16 cellular contexts compared by ENCODE assay signal in the genomic region with DNA sequence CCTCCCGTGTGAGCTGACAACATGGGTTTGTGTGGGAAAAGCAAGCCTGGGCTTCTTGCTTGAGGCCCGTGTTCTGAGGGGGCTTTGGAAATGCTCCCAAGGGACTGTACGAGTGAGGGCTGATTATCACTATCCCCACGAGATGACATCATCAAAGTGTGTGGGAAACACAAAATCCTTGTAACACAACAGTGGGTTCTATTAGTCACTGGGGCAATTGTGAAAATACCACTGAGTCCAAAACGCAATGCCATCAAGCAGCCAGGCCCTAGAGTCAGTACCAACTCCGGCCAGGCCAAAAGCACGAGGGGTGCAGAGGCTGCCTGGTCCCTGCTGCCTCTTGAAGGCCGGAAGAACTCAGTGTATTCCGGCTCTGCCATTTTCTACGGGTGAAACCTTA. TPM values are rescaled to one million over a fixed set of nuclear protein-coding genes. Genes with fewer than 3 reads are reported as not detected.
DNase-seq lines count a peak whose midpoint lies in the region; ATAC-seq, FAIRE-seq and TF ChIP-seq lines count a peak whose summit lies in the region.
"Had no signal": no experiment of that assay in that cellular context is flagged by ENCODE, and none has a peak within 500 bp of the region (broad histone marks: within the 10 kb centered on the region; RNA-seq: fewer than 3 reads in every experiment).

No MANE protein-coding gene starts in this region.

- no peak overlapping the region for H2AFZ ChIP-seq in IMR-90 (replicated peaks; ENCODE audit: low read length, poor library complexity)

- no peak for TF ChIP-seq RAD21 in IMR-90 (IDR thresholded peaks at IDR 0.05; ENCODE audit: low read length)

- dilution Hi-C loops in IMR-90 (cut with HindIII; ENCODE audit: low sequenced_read_pairs, unreplicated experiment): no loop called here

- no peak for TF ChIP-seq POLR2A in IMR-90 (IDR thresholded peaks at IDR 0.05; ENCODE audit: low read depth, low read length)
- no peak for TF ChIP-seq POLR2A in body of pancreas (IDR thresholded peaks at IDR 0.05)
- no peak for TF ChIP-seq POLR2A in GM12892 (IDR thresholded peaks at IDR 0.05; ENCODE audit: low read depth, low read length)
- no peak for TF ChIP-seq POLR2A in GM12891 (IDR thresholded peaks at IDR 0.05; ENCODE audit: low read depth, low read length)

- H3K27me3 ChIP-seq in A673 (replicated peaks; ENCODE audit: insufficient read depth, low read depth, low read length, poor library complexity) (no peaks in the 10 kb centered on the region), IMR-90 (ENCODE audit: control insufficient read depth, insufficient read depth, low read length) (no peaks in the 10 kb centered on the region), mucosa of rectum (ENCODE audit: control insufficient read depth in 2 of 2, insufficient read depth in 2 of 2, low read length in 2 of 2) (no peaks in the 10 kb centered on the region), body of pancreas (no peaks in the 10 kb centered on the region)

- H4K91ac ChIP-seq in IMR-90 (ENCODE audit: insufficient read depth, low read depth, low read length): peak overlapping the region; percentile 49

- H3K9ac ChIP-seq in IMR-90 (ENCODE audit: low read depth, low read length): 0 out of 2 replicates have a peak overlapping the region, but pooled peaks have one; percentile 12
- H3K9ac ChIP-seq in mucosa of rectum (ENCODE audit: low read depth in 1 of 2, low read length in 2 of 2): peak overlapping the region in 1 of 2 donors; percentile 8

- H2BK120ac ChIP-seq in IMR-90 (ENCODE audit: low read depth, low read length): peak overlapping the region; percentile 61

- H3K4me2 ChIP-seq in IMR-90 (ENCODE audit: low read depth, low read length): peak overlapping the region; percentile 33

- ATAC-seq in IMR-90 (ENCODE audit: low read depth) (peak; percentile 57), body of pancreas (no peak), HG02885 (IDR thresholded peaks at IDR 0.05; ENCODE audit: poor library complexity, unreplicated experiment) (no peak)
- ATAC-seq: stimulated activated naive B cell treated with anti-CD40 and anti-IgM and Interleukin-4, amounts not matched to agents 10 μg/mL and 1 μg/mL and 100 μg/mL, for 72 hours had no signal

- CTCF ChIA-PET in A673 (lab: Charles Lee): no interaction called here
- CTCF ChIA-PET in IMR-90 (lab: Yijun Ruan, JAX): no interaction called here

- peak overlapping the region; percentile 45; the same call in 1 of the 2 replicates for H4K5ac ChIP-seq in IMR-90 (ENCODE audit: low read depth, low read length)

- peak overlapping the region; percentile 65 for H3K23ac ChIP-seq in IMR-90 (ENCODE audit: low read depth, low read length)

- peak overlapping the region; percentile 55 for H2AK9ac ChIP-seq in IMR-90 (replicated peaks; ENCODE audit: low read depth, low read length, poor library complexity)

- peak overlapping the region; percentile 73; the same call in 1 of the 2 replicates for H2BK20ac ChIP-seq in IMR-90 (ENCODE audit: low read depth, low read length)

- H3K4me1 ChIP-seq in A673 (ENCODE audit: insufficient read depth, low read length, poor library complexity, severe bottlenecking) (peaks cover 12% of the 10 kb centered on the region), IMR-90 (ENCODE audit: control insufficient read depth, insufficient read depth, low read length) (peaks cover 43% of the 10 kb centered on the region), mucosa of rectum (ENCODE audit: control insufficient read depth in 2 of 2, insufficient read depth in 2 of 2, low read length in 2 of 2) (peaks cover 11 to 13% of the 10 kb centered on the region in 2 donors), body of pancreas (no peaks in the 10 kb centered on the region)
- H3K4me1 ChIP-seq: prostate gland had no signal

- H2BK5ac ChIP-seq in IMR-90 (ENCODE audit: low read depth, low read length, poor library complexity, severe bottlenecking): peak overlapping the region; percentile 63

- H3K27ac ChIP-seq in A673 (ENCODE audit: low read depth, low read length, poor library complexity, severe bottlenecking) (peak overlapping the region; percentile 9), IMR-90 (ENCODE audit: insufficient read depth, low read length) (peak overlapping the region; percentile 83), mucosa of rectum (ENCODE audit: low read depth in 2 of 2, low read length in 2 of 2) (peak overlapping the region; percentile 34 to 38), body of pancreas (no peak overlapping the region)
- H3K27ac ChIP-seq: prostate gland had no signal

- intact Hi-C loops in A673 (cut with micrococcal nuclease; ENCODE audit: unreplicated experiment): no loop called here
- intact Hi-C loops in IMR-90 (cut with micrococcal nuclease): no loop called here
- intact Hi-C loops in body of pancreas (cut with DNase I): no loop called here

- peaks cover 42 to 93% of the 10 kb centered on the region in 2 experiments for H3K79me1 ChIP-seq in IMR-90 (ENCODE audit: low read depth in 1 of 2, low read length in 2 of 2)

- WGBS in IMR-90 (ENCODE audit: extremely low coverage in 2 of 2, insufficient read length in 1 of 2), 2 experiments: 85% methylated on average over 5 of the region's 10 CpGs; no CpG with 5 or more reads in 1 of the 2 experiments
- WGBS in body of pancreas, 2 donors: 68 to 74% methylated on average over 6 to 10 of the region's 10 CpGs

- FAIRE-seq in GM12892 (lab: Jason Lieb, UNC) (no peak), GM12891 (lab: Jason Lieb, UNC) (no peak)

- no TSS peak for BruUV-seq in A673 (replicated peaks; lab: Mats Ljungman, UMichigan)
- no TSS peak for BruUV-seq in IMR-90 (replicated peaks; lab: Mats Ljungman, UMichigan)

- 0 out of 2 replicates have a peak overlapping the region, but pooled peaks have one; percentile 59 for H3K56ac ChIP-seq in IMR-90 (ENCODE audit: extremely low read depth, insufficient read depth, low read length)

- H2BK15ac ChIP-seq in IMR-90 (ENCODE audit: low read depth, low read length): peak overlapping the region; percentile 74; the same call in 1 of the 3 replicates

- TF ChIP-seq CTCF in A673 (conservative IDR thresholded peaks at IDR 0.05; ENCODE audit: low read depth, low read length) (no peak), IMR-90 (conservative IDR thresholded peaks at IDR 0.05; ENCODE audit: low read depth, low read length) (no peak), choroid plexus epithelial cell (conservative IDR thresholded peaks at IDR 0.05; ENCODE audit: low read depth, low read length) (no peak), body of pancreas (IDR thresholded peaks at IDR 0.05) (no peak)

- peak overlapping the region; percentile 30; the same call in 1 of the 2 replicates for H3K18ac ChIP-seq in IMR-90 (ENCODE audit: low read depth, low read length)

- no peak overlapping the region for H3K4me3 ChIP-seq in A673 (ENCODE audit: low read depth, low read length, poor library complexity, severe bottlenecking)
- H3K4me3 ChIP-seq in IMR-90 (ENCODE audit: insufficient read depth, low read depth, low read length): no peak overlapping the region
- H3K4me3 ChIP-seq in choroid plexus epithelial cell (ENCODE audit: low read depth, low read length): no peak overlapping the region
- H3K4me3 ChIP-seq in mucosa of rectum (ENCODE audit: low read length in 2 of 2): no peak overlapping the region
- H3K4me3 ChIP-seq in body of pancreas: no peak overlapping the region
- H3K4me3 ChIP-seq: prostate gland had no signal

- no peak for DNase-seq in A673 (ENCODE audit: low spot score)
- peak; percentile 82 for DNase-seq in IMR-90
- peak; percentile 51 for DNase-seq in choroid plexus epithelial cell (ENCODE audit: low read depth)
- DNase-seq in body of pancreas: no peak
- DNase-seq in GM12892 (ENCODE audit: insufficient read length): no peak
- DNase-seq in GM12891 (ENCODE audit: insufficient read length, low spot score): no peak
- DNase-seq: amniotic stem cell; effector memory CD4-positive, alpha-beta T cell; H7; NCI-H1417 treated with DMSO at 0.1 percent for 48 hours; NCI-H69; stimulated activated CD4-positive, alpha-beta T cell treated with anti-CD3 and anti-CD28 coated beads, Interleukin-4, amount 100 ng/mL, for 1 hour; stimulated activated naive B cell treated with anti-CD40 and anti-IgM and Interleukin-4, amounts not matched to agents 10 μg/mL and 1 μg/mL and 100 μg/mL, for 72 hours had no signal

- peak overlapping the region; percentile 84 for H3K4ac ChIP-seq in IMR-90 (ENCODE audit: low read depth, low read length)

- peak overlapping the region in 1 of 2 experiments; percentile 72; a peak in 3 of 4 replicates for H4K8ac ChIP-seq in IMR-90 (ENCODE audit: low read depth in 2 of 2, low read length in 2 of 2)

- H2AK5ac ChIP-seq in IMR-90 (ENCODE audit: low read depth, low read length): peak overlapping the region; percentile 77

- in situ Hi-C loops in IMR-90 (cut with MboI; ENCODE audit: low sequenced_read_pairs): no loop called here

- H3K36me3 ChIP-seq in A673 (ENCODE audit: insufficient read depth, low read length, poor library complexity, severe bottlenecking) (peaks cover 21% of the 10 kb centered on the region), IMR-90 (ENCODE audit: control insufficient read depth, insufficient read depth, low read length) (peaks cover 30% of the 10 kb centered on the region), mucosa of rectum (ENCODE audit: control insufficient read depth in 2 of 2, insufficient read depth in 2 of 2, low read length in 2 of 2) (peaks cover 22 to 29% of the 10 kb centered on the region in 2 donors), body of pancreas (replicated peaks in 1 of 2; ENCODE audit: insufficient read depth in 1 of 2, low read depth in 2 of 2) (peaks cover 0 to 6% of the 10 kb centered on the region in 2 donors)

- no peaks in the 10 kb centered on the region for H3K9me3 ChIP-seq in A673 (ENCODE audit: low read depth, low read length, poor library complexity, severe bottlenecking)
- no peaks in the 10 kb centered on the region for H3K9me3 ChIP-seq in IMR-90 (ENCODE audit: control insufficient read depth, insufficient read depth, low read length)
- no peaks in the 10 kb centered on the region for H3K9me3 ChIP-seq in mucosa of rectum (ENCODE audit: control insufficient read depth in 2 of 2, low read length in 2 of 2)
- H3K9me3 ChIP-seq in body of pancreas: no peaks in the 10 kb centered on the region
- H3K9me3 ChIP-seq: prostate gland had no signal

- H4K20me1 ChIP-seq in IMR-90 (ENCODE audit: insufficient read depth, low read length): peaks cover 47% of the 10 kb centered on the region

- POLR2A ChIA-PET in A673 (lab: Charles Lee; ENCODE audit: low non-redundant PET): no interaction called here
- POLR2A ChIA-PET in IMR-90 (lab: Charles Lee; ENCODE audit: unreplicated experiment): no interaction called here

- H3K9me1 ChIP-seq in IMR-90 (ENCODE audit: insufficient read depth, low read length): peaks cover 40% of the 10 kb centered on the region

- peak overlapping the region; percentile 50 for H3K14ac ChIP-seq in IMR-90 (replicated peaks; ENCODE audit: low read depth, low read length)

RNA-seq across cellular contexts. Expression of gene CAPS, which starts 29.6 kb away (rescaled TPM):
- 0.92 and 1.7 TPM in 2 replicates for total RNA-seq in A673 (2021)
- 0.54 and 1.4 TPM in 2 replicates for total RNA-seq in IMR-90 (2012; rRNA removed)
- 4.9 and 5.6 TPM in 2 replicates for polyA plus RNA-seq in IMR-90 (2012; rRNA removed)
- 2.2 and 2.4 TPM in 2 replicates for polyA plus RNA-seq in IMR-90 (2012; cell fraction: cytosol; rRNA removed)
- polyA plus RNA-seq in IMR-90 (2012; cell fraction: nucleus; rRNA removed; ENCODE audit: low replicate concordance): 34.4 and 78.7 TPM in 2 replicates
- 10 to 100 TPM; 18.7 to 38.6 TPM for total RNA-seq in body of pancreas
- 2.0 TPM for polyA plus RNA-seq in GM12892 (2012; ENCODE audit: missing spikeins)
- polyA plus RNA-seq in GM12891 (2012; ENCODE audit: low read depth, missing spikeins): 2.9 TPM

RNA-seq across cellular contexts. Expression of gene RANBP3, which starts 34.3 kb away (rescaled TPM):
- total RNA-seq in A673 (2021) (126 and 130 TPM in 2 replicates), IMR-90 (2012; rRNA removed) (42.5 and 46.7 TPM in 2 replicates), body of pancreas (10 to 100 TPM; 62.0 to 90.0 TPM)
- 111 and 165 TPM in 2 replicates for polyA plus RNA-seq in IMR-90 (2012; rRNA removed)
- polyA plus RNA-seq in IMR-90 (2012; cell fraction: cytosol; rRNA removed): 75.6 and 136 TPM in 2 replicates
- polyA plus RNA-seq in IMR-90 (2012; cell fraction: nucleus; rRNA removed; ENCODE audit: low replicate concordance): 170 and 215 TPM in 2 replicates
- polyA plus RNA-seq in GM12892 (2012; ENCODE audit: missing spikeins): 34.6 TPM
- polyA plus RNA-seq in GM12891 (2012; ENCODE audit: low read depth, missing spikeins): 40.5 TPM

RNA-seq across cellular contexts. Expression of gene VMAC, which starts 39.0 kb away (rescaled TPM):
- total RNA-seq in A673 (2021) (0.67 and 1.7 TPM in 2 replicates), IMR-90 (2012; rRNA removed) (1.4 and 1.7 TPM in 2 replicates), body of pancreas (10 to 100 TPM; 12.5 to 15.3 TPM)
- 3.1 TPM in 2 replicates for polyA plus RNA-seq in IMR-90 (2012; rRNA removed)
- 2.2 and 3.0 TPM in 2 replicates for polyA plus RNA-seq in IMR-90 (2012; cell fraction: cytosol; rRNA removed)
- 27.6 and 28.8 TPM in 2 replicates for polyA plus RNA-seq in IMR-90 (2012; cell fraction: nucleus; rRNA removed; ENCODE audit: low replicate concordance)
- 1.9 TPM for polyA plus RNA-seq in GM12892 (2012; ENCODE audit: missing spikeins)
- polyA plus RNA-seq in GM12891 (2012; ENCODE audit: low read depth, missing spikeins): 2.4 TPM

RNA-seq across cellular contexts. Expression of gene NDUFA11, which starts 40.0 kb away (rescaled TPM):
- 290 and 298 TPM in 2 replicates for total RNA-seq in A673 (2021)
- 297 and 375 TPM in 2 replicates for total RNA-seq in IMR-90 (2012; rRNA removed)
- polyA plus RNA-seq in IMR-90 (2012; rRNA removed): 1,140 and 1,276 TPM in 2 replicates
- polyA plus RNA-seq in IMR-90 (2012; cell fraction: cytosol; rRNA removed): 644 and 1,099 TPM in 2 replicates
- polyA plus RNA-seq in IMR-90 (2012; cell fraction: nucleus; rRNA removed; ENCODE audit: low replicate concordance): 285 and 599 TPM in 2 replicates
- 10 to 100 TPM; 31.6 to 79.1 TPM for total RNA-seq in body of pancreas
- polyA plus RNA-seq in GM12892 (2012; ENCODE audit: missing spikeins): 163 TPM
- polyA plus RNA-seq in GM12891 (2012; ENCODE audit: low read depth, missing spikeins): 307 TPM

Comparison
In these comparisons a context has a peak if more than half of its experiments do, and no peak if none do; other contexts are left out.
1. DNase-seq: peak in IMR-90 (single experiment) and choroid plexus epithelial cell (single experiment); none in A673 (single experiment), body of pancreas (0 of 4), GM12892 (single experiment) and GM12891 (single experiment).
2. H3K27ac ChIP-seq: peak in A673 (single experiment), IMR-90 (single experiment) and mucosa of rectum (2 of 2); none in body of pancreas (0 of 4).